ENCODE assay signal across 8 cellular contexts in genomic region chrX:52261463-52262194, GRCh38.
DNase-seq lines count a peak whose midpoint lies in the region; ATAC-seq, FAIRE-seq and TF ChIP-seq lines count a peak whose summit lies in the region.

No MANE protein-coding gene starts in this region.

- TF ChIP-seq CTCF in WERI-Rb-1 (IDR thresholded peaks at IDR 0.05; ENCODE audit: low read depth, low read length) = peak; percentile 76
- peak; percentile 66 for TF ChIP-seq CTCF in bronchial epithelial cell (IDR thresholded peaks at IDR 0.05; ENCODE audit: insufficient read depth, low read length, severe bottlenecking)
- TF ChIP-seq CTCF in smooth muscle cell (IDR thresholded peaks at IDR 0.05; ENCODE audit: borderline replicate concordance, insufficient read depth, poor library complexity, severe bottlenecking) = peak; percentile 99

- H3K36me3 ChIP-seq in WERI-Rb-1 (no peaks in the 10 kb centered on the region), bronchial epithelial cell (ENCODE audit: control insufficient read depth, insufficient read depth, low read length) (no peaks in the 10 kb centered on the region), smooth muscle cell (ENCODE audit: low read depth) (no peaks in the 10 kb centered on the region)

- no peaks in the 10 kb centered on the region for H3F3A ChIP-seq in smooth muscle cell (ENCODE audit: low read depth)

- peak overlapping the region; percentile 79 for H3K9ac ChIP-seq in smooth muscle cell (ENCODE audit: low read depth)

- H2AFZ ChIP-seq in smooth muscle cell (ENCODE audit: low read depth) = peak overlapping the region; percentile 80

- no peaks in the 10 kb centered on the region for H3K79me2 ChIP-seq in smooth muscle cell (ENCODE audit: low read depth)

- no peaks in the 10 kb centered on the region for H4K20me1 ChIP-seq in smooth muscle cell (ENCODE audit: low read depth)

- ATAC-seq in GM18873 (IDR thresholded peaks at IDR 0.05; ENCODE audit: low FRiP score, unreplicated experiment) = peak; percentile 95
- ATAC-seq in HG03135 (IDR thresholded peaks at IDR 0.05; ENCODE audit: unreplicated experiment) = peak; percentile 99

- peak overlapping the region; percentile 68 for H3K4me3 ChIP-seq in WERI-Rb-1 (ENCODE audit: low read depth, low read length)
- H3K4me3 ChIP-seq in bronchial epithelial cell (ENCODE audit: low read depth, low read length) = peak overlapping the region; percentile 57
- peak overlapping the region; percentile 87 for H3K4me3 ChIP-seq in smooth muscle cell

- DNase-seq in AG08396 (ENCODE audit: low spot score) (peak; percentile 90), NCI-H2171 treated with DMSO at 0.1 percent for 48 hours (lab: John Stamatoyannopoulos, UW) (peak; percentile 83), WERI-Rb-1 (peak; percentile 94), bronchial epithelial cell (ENCODE audit: low read depth) (peak; percentile 64), iPS-NIHi7 (ENCODE audit: extremely low spot score) (peak; percentile 77), smooth muscle cell (lab: John Stamatoyannopoulos, UW; ENCODE audit: unreplicated experiment) (peak; percentile 75)

- H3K4me1 ChIP-seq in smooth muscle cell (ENCODE audit: low read depth) = no peaks in the 10 kb centered on the region

- 21% methylated on average over 41 of the region's 41 CpGs for WGBS in smooth muscle cell (ENCODE audit: low lambda C conversion rate)

- peaks cover 45% of the 10 kb centered on the region for H3K27me3 ChIP-seq in WERI-Rb-1 (ENCODE audit: insufficient read depth, low read depth, severe bottlenecking)
- H3K27me3 ChIP-seq in bronchial epithelial cell (ENCODE audit: control insufficient read depth, insufficient read depth, low read length) = no peaks in the 10 kb centered on the region
- H3K27me3 ChIP-seq in smooth muscle cell (ENCODE audit: low read depth) = no peaks in the 10 kb centered on the region

- peak overlapping the region; percentile 80 for H3K4me2 ChIP-seq in smooth muscle cell

- H3K9me3 ChIP-seq in WERI-Rb-1 (ENCODE audit: severe bottlenecking) (no peaks in the 10 kb centered on the region), smooth muscle cell (replicated peaks; ENCODE audit: low read depth) (no peaks in the 10 kb centered on the region)

- H3K27ac ChIP-seq in WERI-Rb-1 (peak overlapping the region; percentile 93), smooth muscle cell (ENCODE audit: low read depth) (peak overlapping the region; percentile 71)

- FAIRE-seq in bronchial epithelial cell (lab: Jason Lieb, UNC) = no peak

Comparison
In these comparisons a context has a peak if more than half of its experiments do, and no peak if none do; other contexts are left out.
1. Peak in every context shown above with its lines: DNase-seq, ATAC-seq, H3K4me3 ChIP-seq and H3K27ac ChIP-seq.